8 cellular contexts compared by ENCODE assay signal in the genomic region with DNA sequence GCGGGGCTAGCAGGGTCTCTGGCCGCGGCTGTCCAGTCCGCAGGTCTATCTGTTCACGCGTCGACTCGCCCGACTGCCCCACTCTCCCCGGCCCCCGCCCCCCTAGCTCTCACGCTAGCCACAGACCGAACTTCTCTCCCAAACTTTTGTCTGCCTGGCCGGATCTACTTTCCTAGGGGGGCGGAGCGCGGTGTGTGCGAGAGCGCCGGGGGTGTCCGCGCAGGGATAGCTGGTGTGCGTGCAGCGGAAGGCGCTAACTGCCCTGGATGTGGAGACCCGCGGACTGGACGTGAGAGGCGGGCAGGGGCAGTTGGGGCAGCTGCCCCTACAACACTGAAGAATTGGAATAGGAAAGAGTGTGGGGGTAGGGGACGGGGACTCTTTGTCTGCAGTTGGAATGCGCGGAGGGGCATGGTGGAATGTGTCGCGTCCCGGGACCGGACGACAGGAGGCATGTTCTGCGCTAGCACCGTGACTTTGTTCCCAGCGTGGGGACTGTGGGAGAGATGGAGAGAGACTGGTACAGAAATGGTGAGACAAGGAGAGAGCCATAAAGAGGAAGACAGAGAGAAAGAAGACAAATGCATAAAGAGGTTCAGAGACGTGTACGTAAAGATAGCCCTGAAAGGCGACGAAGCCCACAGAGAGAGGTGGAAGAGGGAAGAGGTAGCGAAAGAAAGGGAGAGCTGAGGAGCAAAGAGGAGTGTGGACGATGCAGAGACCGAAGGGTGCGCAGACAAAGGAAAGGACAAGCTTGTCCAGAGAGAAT. TPM values are rescaled to one million over a fixed set of nuclear protein-coding genes. Genes with fewer than 3 reads are reported as not detected.
DNase-seq lines count a peak whose midpoint lies in the region; TF ChIP-seq lines count a peak whose summit lies in the region.

Gene AJUBA (minus strand): TSS at position 75 of the 769 bp plus-strand sequence. CDS start 285 bp downstream, outside the sequence.

- H3K4me3 ChIP-seq in HFF-Myc (replicated peaks; ENCODE audit: low read depth, low read length) = peak within 1 kb of the TSS; percentile 78

- H3K4me3 Mint-ChIP-seq in mesothelial cell of epicardium = no peak within 1 kb of the TSS

- peak within 1 kb of the TSS; percentile 84 for H3K27ac Mint-ChIP-seq in mesothelial cell of epicardium

- DNase-seq in CMK (ENCODE audit: low read depth) = peak; percentile 78
- DNase-seq in HFF-Myc (ENCODE audit: extremely low read depth, low read depth) = peak; percentile 72
- peak; percentile 74 to 81 for DNase-seq in NOMO-1 (lab: John Stamatoyannopoulos, UW; ENCODE audit: unreplicated experiment in 2 of 2)
- DNase-seq in activated CD8-positive, alpha-beta memory T cell treated with anti-CD3 and anti-CD28 coated beads, Interleukin-2, amount 50 U/mL, for 4 hours = peak; percentile 75
- DNase-seq in epidermal melanocyte (ENCODE audit: insufficient read length, low spot score) = peak; percentile 99
- peak; percentile 77 to 82 for DNase-seq in mesothelial cell of epicardium (ENCODE audit: low spot score in 2 of 2, unreplicated experiment in 2 of 2)
- DNase-seq in stimulated activated CD8-positive, alpha-beta memory T cell treated with anti-CD3 and anti-CD28 coated beads, Interleukin-15, amount 100 ng/mL, for 24 hours (ENCODE audit: low read depth) = peak; percentile 41
- DNase-seq in NCI-H187 (lab: John Stamatoyannopoulos, UW) = no peak

- TF ChIP-seq CTCF in HFF-Myc (IDR thresholded peaks at IDR 0.05; ENCODE audit: low read depth, low read length, missing control alignments) = no peak
- TF ChIP-seq CTCF in mesothelial cell of epicardium (IDR thresholded peaks at IDR 0.05; ENCODE audit: unreplicated experiment) = no peak

- peaks cover 25% of the 10 kb centered on the region for H3K4me1 Mint-ChIP-seq in mesothelial cell of epicardium

- H3K9me3 Mint-ChIP-seq in mesothelial cell of epicardium = no peaks in the 10 kb centered on the region

- no peaks in the 10 kb centered on the region for H3K27me3 Mint-ChIP-seq in mesothelial cell of epicardium (ENCODE audit: low read depth)

- no peaks in the 10 kb centered on the region for H3K36me3 Mint-ChIP-seq in mesothelial cell of epicardium

RNA-seq across cellular contexts. Expression of gene AJUBA, which starts in this region (rescaled TPM):
- 108 to 110 TPM (median 109 TPM) in 3 replicates for total RNA-seq in mesothelial cell of epicardium

Comparison
In these comparisons a context has a peak if more than half of its experiments do, and no peak if none do; other contexts are left out.
1. DNase-seq: peak in CMK (single experiment), HFF-Myc (single experiment), NOMO-1 (2 of 2), activated CD8-positive, alpha-beta memory T cell treated with anti-CD3 and anti-CD28 coated beads, Interleukin-2, amount 50 U/mL, for 4 hours (single experiment), epidermal melanocyte (single experiment), mesothelial cell of epicardium (2 of 2) and stimulated activated CD8-positive, alpha-beta memory T cell treated with anti-CD3 and anti-CD28 coated beads, Interleukin-15, amount 100 ng/mL, for 24 hours (single experiment); none in NCI-H187 (0 of 2).